In the genomic region with DNA sequence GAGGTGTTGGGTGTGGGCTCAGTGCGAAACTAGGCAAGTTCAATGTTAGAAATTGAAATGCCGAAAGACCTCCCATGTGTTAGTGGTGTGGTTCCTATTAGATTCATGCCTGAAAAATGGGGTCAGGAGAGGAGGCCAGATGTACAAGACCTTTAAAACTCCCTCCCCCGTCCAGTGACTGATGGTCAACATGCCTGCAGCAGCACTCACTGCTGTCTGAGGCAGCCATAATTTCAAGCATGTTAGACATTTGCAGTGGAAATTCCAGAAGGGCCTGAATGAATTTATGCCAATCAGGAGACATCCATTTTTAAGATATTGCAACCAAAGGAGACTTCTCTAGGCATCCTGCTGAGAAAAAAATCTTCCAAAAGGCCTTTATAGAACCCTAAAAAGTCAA, we compare ENCODE assay signal across 7 cellular contexts.
"Had no signal": no experiment of that assay in that cellular context is flagged by ENCODE, and none has a peak within 500 bp of the region (broad histone marks: within the 10 kb centered on the region; RNA-seq: fewer than 3 reads in every experiment).

No MANE protein-coding gene starts in this region.

- H3K4me3 ChIP-seq: K562 had no signal

- H3K36me3 Mint-ChIP-seq: IgD-negative memory B cell had no signal

- H3K27ac ChIP-seq: HL-60 had no signal

- DNase-seq: IMR-90, KBM-7, KG1 had no signal

- H3K4me1 Mint-ChIP-seq: IgD-negative memory B cell had no signal

- H3K27me3 Mint-ChIP-seq: IgD-negative memory B cell had no signal

- H3K4me3 Mint-ChIP-seq: IgD-negative memory B cell had no signal

- ATAC-seq: HepG2, K562 had no signal
